Comparison of ENCODE assay signal across 13 cellular contexts in genomic region chr20:44776977-44777376, GRCh38. TPM values are rescaled to one million over a fixed set of nuclear protein-coding genes. Genes with fewer than 3 reads are reported as not detected.
DNase-seq lines count a peak whose midpoint lies in the region; ATAC-seq and TF ChIP-seq lines count a peak whose summit lies in the region.
"Had no signal": no experiment of that assay in that cellular context is flagged by ENCODE, and none has a peak within 500 bp of the region (broad histone marks: within the 10 kb centered on the region; RNA-seq: fewer than 3 reads in every experiment).

No MANE protein-coding gene starts in this region.

- no peak overlapping the region for H3K4me3 Mint-ChIP-seq in activated CD8-positive, alpha-beta T cell treated with anti-CD3 and anti-CD28 coated beads, Interleukin-2, amount 10 ng/mL, durations not matched to agents 7 days and 5 days
- no peak overlapping the region for H3K4me3 Mint-ChIP-seq in naive thymus-derived CD4-positive, alpha-beta T cell
- H3K4me3 Mint-ChIP-seq: stimulated activated memory B cell treated with anti-CD40 and anti-IgM and Interleukin-4, amounts not matched to agents 10 μg/mL and 1 μg/mL and 100 μg/mL, for 72 hours had no signal

- no peaks in the 10 kb centered on the region for H3K27me3 ChIP-seq in DND-41 (ENCODE audit: insufficient read depth, low read length, poor library complexity)
- peaks cover 0 to 3% of the 10 kb centered on the region in 2 donors for H3K27me3 ChIP-seq in naive thymus-derived CD4-positive, alpha-beta T cell (ENCODE audit: control insufficient read depth in 2 of 2, insufficient read depth in 2 of 2, low read length in 2 of 2)

- POLR2A ChIA-PET in activated CD8-positive, alpha-beta T cell treated with anti-CD3 and anti-CD28 coated beads, Interleukin-2, amount 10 ng/mL, durations not matched to agents 7 days and 5 days (lab: Charles Lee): no interaction called here
- POLR2A ChIA-PET in naive thymus-derived CD4-positive, alpha-beta T cell (lab: Charles Lee): no interaction called here

- DNase-seq in DND-41 (peak; percentile 66), KBM-7 (peak; percentile 18), iPS-NIHi7 (ENCODE audit: extremely low spot score) (peak; percentile 52), SKM-1 (lab: John Stamatoyannopoulos, UW; ENCODE audit: unreplicated experiment) (no peak)
- peak; percentile 44 for DNase-seq in activated CD8-positive, alpha-beta T cell treated with anti-CD3 and anti-CD28 coated beads, Interleukin-2, amount 10 ng/mL, durations not matched to agents 7 days and 5 days
- DNase-seq in naive thymus-derived CD4-positive, alpha-beta T cell: no peak
- DNase-seq: caudate nucleus, NCI-H1930, SHP77 had no signal

- no peak overlapping the region for H3K4me2 ChIP-seq in DND-41 (ENCODE audit: insufficient read depth, low read length)

- H3K9me3 Mint-ChIP-seq in activated CD8-positive, alpha-beta T cell treated with anti-CD3 and anti-CD28 coated beads, Interleukin-2, amount 10 ng/mL, durations not matched to agents 7 days and 5 days (ENCODE audit: insufficient read depth): no peaks in the 10 kb centered on the region
- H3K9me3 Mint-ChIP-seq in naive thymus-derived CD4-positive, alpha-beta T cell: peaks cover 0 to 11% (median 4%) of the 10 kb centered on the region in 11 donors
- H3K9me3 Mint-ChIP-seq: stimulated activated memory B cell treated with anti-CD40 and anti-IgM and Interleukin-4, amounts not matched to agents 10 μg/mL and 1 μg/mL and 100 μg/mL, for 72 hours had no signal

- H3K9me3 ChIP-seq in DND-41 (ENCODE audit: insufficient read depth, low read length, severe bottlenecking): no peaks in the 10 kb centered on the region
- no peaks in the 10 kb centered on the region for H3K9me3 ChIP-seq in naive thymus-derived CD4-positive, alpha-beta T cell (ENCODE audit: control insufficient read depth in 2 of 3, low read length in 3 of 3)

- H2AFZ ChIP-seq in DND-41 (ENCODE audit: low read depth, low read length): no peak overlapping the region

- H3K27ac Mint-ChIP-seq in activated CD8-positive, alpha-beta T cell treated with anti-CD3 and anti-CD28 coated beads, Interleukin-2, amount 10 ng/mL, durations not matched to agents 7 days and 5 days: no peak overlapping the region
- H3K27ac Mint-ChIP-seq in naive thymus-derived CD4-positive, alpha-beta T cell: no peak overlapping the region
- H3K27ac Mint-ChIP-seq: stimulated activated memory B cell treated with anti-CD40 and anti-IgM and Interleukin-4, amounts not matched to agents 10 μg/mL and 1 μg/mL and 100 μg/mL, for 72 hours had no signal

- H3K79me2 ChIP-seq in DND-41 (ENCODE audit: insufficient read depth, low read length): no peaks in the 10 kb centered on the region

- intact Hi-C loops in naive thymus-derived CD4-positive, alpha-beta T cell (cut with micrococcal nuclease): no loop called here

- no peaks in the 10 kb centered on the region for H3K4me1 Mint-ChIP-seq in activated CD8-positive, alpha-beta T cell treated with anti-CD3 and anti-CD28 coated beads, Interleukin-2, amount 10 ng/mL, durations not matched to agents 7 days and 5 days (ENCODE audit: low read depth)
- no peaks in the 10 kb centered on the region for H3K4me1 Mint-ChIP-seq in naive thymus-derived CD4-positive, alpha-beta T cell
- H3K4me1 Mint-ChIP-seq: stimulated activated memory B cell treated with anti-CD40 and anti-IgM and Interleukin-4, amounts not matched to agents 10 μg/mL and 1 μg/mL and 100 μg/mL, for 72 hours had no signal

- CTCF ChIA-PET in activated CD8-positive, alpha-beta T cell treated with anti-CD3 and anti-CD28 coated beads, Interleukin-2, amount 10 ng/mL, durations not matched to agents 7 days and 5 days (lab: Charles Lee): interaction anchor here (0.8 kb wide), 1 partner anchor 41 kb away, joined by 3 read pairs; no protein-coding TSS in a partner anchor
- CTCF ChIA-PET in naive thymus-derived CD4-positive, alpha-beta T cell (lab: Charles Lee): no interaction called here

- H3K27me3 Mint-ChIP-seq in activated CD8-positive, alpha-beta T cell treated with anti-CD3 and anti-CD28 coated beads, Interleukin-2, amount 10 ng/mL, durations not matched to agents 7 days and 5 days (ENCODE audit: low read depth): no peaks in the 10 kb centered on the region
- H3K27me3 Mint-ChIP-seq in naive thymus-derived CD4-positive, alpha-beta T cell: peaks cover 3 to 27% (median 19%) of the 10 kb centered on the region in 5 donors

- no peak overlapping the region for H3K4me3 ChIP-seq in DND-41 (ENCODE audit: low read depth in 1 of 2, low read length in 2 of 2)
- no peak overlapping the region for H3K4me3 ChIP-seq in naive thymus-derived CD4-positive, alpha-beta T cell (ENCODE audit: low read length)

- peaks cover 3% of the 10 kb centered on the region; the same call in 1 of the 2 replicates for H4K20me1 ChIP-seq in DND-41 (ENCODE audit: insufficient read depth, low read length)

- H3K36me3 Mint-ChIP-seq in activated CD8-positive, alpha-beta T cell treated with anti-CD3 and anti-CD28 coated beads, Interleukin-2, amount 10 ng/mL, durations not matched to agents 7 days and 5 days (ENCODE audit: low read depth): no peaks in the 10 kb centered on the region
- peaks cover 0 to 9% (median 0%) of the 10 kb centered on the region in 5 donors for H3K36me3 Mint-ChIP-seq in naive thymus-derived CD4-positive, alpha-beta T cell
- H3K36me3 Mint-ChIP-seq: stimulated activated memory B cell treated with anti-CD40 and anti-IgM and Interleukin-4, amounts not matched to agents 10 μg/mL and 1 μg/mL and 100 μg/mL, for 72 hours had no signal

- in situ Hi-C loops in KBM-7 (cut with MboI; ENCODE audit: low pct_unique_long_range_greater_than_20kb, low sequenced_read_pairs): no loop called here

- TF ChIP-seq CTCF in DND-41 (IDR thresholded peaks at IDR 0.05; ENCODE audit: borderline replicate concordance, extremely low read depth, low read length, poor library complexity, severe bottlenecking): no peak

- no peaks in the 10 kb centered on the region for H3K36me3 ChIP-seq in DND-41 (ENCODE audit: insufficient read depth, low read length)
- no peaks in the 10 kb centered on the region for H3K36me3 ChIP-seq in naive thymus-derived CD4-positive, alpha-beta T cell (ENCODE audit: control insufficient read depth in 2 of 3, insufficient read depth in 3 of 3, low read length in 3 of 3)

- ATAC-seq in DND-41 (ENCODE audit: insufficient read depth, low read depth) (peak; percentile 67; the same call in 2 of the 3 replicates), GM19035 (IDR thresholded peaks at IDR 0.05; ENCODE audit: unreplicated experiment) (no peak), GM21825 (IDR thresholded peaks at IDR 0.05; ENCODE audit: unreplicated experiment) (no peak)
- no peak for ATAC-seq in activated CD8-positive, alpha-beta T cell treated with anti-CD3 and anti-CD28 coated beads, Interleukin-2, amount 10 ng/mL, durations not matched to agents 7 days and 5 days
- ATAC-seq in naive thymus-derived CD4-positive, alpha-beta T cell: no peak
- ATAC-seq: stimulated activated memory B cell treated with anti-CD40 and anti-IgM and Interleukin-4, amounts not matched to agents 10 μg/mL and 1 μg/mL and 100 μg/mL, for 72 hours had no signal

- no peaks in the 10 kb centered on the region for H3K4me1 ChIP-seq in DND-41 (ENCODE audit: insufficient read depth, low read length)
- H3K4me1 ChIP-seq in naive thymus-derived CD4-positive, alpha-beta T cell (ENCODE audit: control insufficient read depth in 2 of 2, insufficient read depth in 2 of 2, low read length in 2 of 2): no peaks in the 10 kb centered on the region

- no peak overlapping the region for H3K9ac ChIP-seq in DND-41 (ENCODE audit: low read depth, low read length)

- H3K27ac ChIP-seq in DND-41 (ENCODE audit: low read length): no peak overlapping the region
- no peak overlapping the region for H3K27ac ChIP-seq in naive thymus-derived CD4-positive, alpha-beta T cell (ENCODE audit: low read depth, low read length)

RNA-seq across cellular contexts. Expression of gene KCNK15, which starts 31.3 kb away (rescaled TPM):
- not detected for total RNA-seq in activated CD8-positive, alpha-beta T cell treated with anti-CD3 and anti-CD28 coated beads, Interleukin-2, amount 10 ng/mL, durations not matched to agents 7 days and 5 days
- under 1 TPM in 1 of 5 experiments, not detected in 4; 0.19 TPM for total RNA-seq in naive thymus-derived CD4-positive, alpha-beta T cell
- not detected for polyA plus RNA-seq in naive thymus-derived CD4-positive, alpha-beta T cell
- total RNA-seq: frontal cortex had no signal

RNA-seq across cellular contexts. Expression of gene RIMS4, which starts 33.4 kb away (rescaled TPM):
- not detected for total RNA-seq in activated CD8-positive, alpha-beta T cell treated with anti-CD3 and anti-CD28 coated beads, Interleukin-2, amount 10 ng/mL, durations not matched to agents 7 days and 5 days
- not detected for total RNA-seq in naive thymus-derived CD4-positive, alpha-beta T cell
- polyA plus RNA-seq in naive thymus-derived CD4-positive, alpha-beta T cell: not detected

Comparison
In these comparisons a context has a peak if more than half of its experiments do, and no peak if none do; other contexts are left out.
1. DNase-seq: peak in DND-41 (single experiment), KBM-7 (single experiment), activated CD8-positive, alpha-beta T cell treated with anti-CD3 and anti-CD28 coated beads, Interleukin-2, amount 10 ng/mL, durations not matched to agents 7 days and 5 days (single experiment) and iPS-NIHi7 (single experiment); none in naive thymus-derived CD4-positive, alpha-beta T cell (0 of 9) and SKM-1 (single experiment).